Comparison of ENCODE assay signal across 8 cellular contexts in the genomic region with DNA sequence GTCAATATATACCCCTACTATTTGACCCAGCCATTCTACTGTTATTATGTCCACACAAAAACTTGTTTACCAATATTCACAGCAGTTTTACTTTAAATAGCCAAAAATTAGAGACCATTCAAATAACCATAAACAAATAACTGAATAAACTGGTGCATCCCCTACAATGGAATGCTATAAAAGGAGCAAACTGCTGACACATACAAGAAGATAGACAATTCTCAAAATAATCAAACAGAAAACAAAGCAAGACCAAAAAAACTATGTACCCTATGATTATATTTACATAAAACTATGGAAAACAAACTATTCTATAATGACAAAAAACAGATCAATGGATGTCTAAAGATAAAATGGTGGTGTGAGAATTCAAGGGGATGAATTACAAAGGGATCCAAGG.
"Had no signal": no experiment of that assay in that cellular context is flagged by ENCODE, and none has a peak within 500 bp of the region (broad histone marks: within the 10 kb centered on the region; RNA-seq: fewer than 3 reads in every experiment).

No MANE protein-coding gene starts in this region.

- H3K4me3 ChIP-seq: GM12878 had no signal

- ATAC-seq: GM12878 had no signal

- FAIRE-seq: G401.6, GM12878, GM12891, GM12892, GM18507, GM19239 had no signal

- DNase-seq: GDM1, GF-D8 had no signal
